Comparison of ENCODE assay signal across 1 cellular context in genomic region chr2:85888745-85889647, GRCh38.
A peak's percentile ranks its signal among the peaks of the same experiment; 100 is the strongest.
TF ChIP-seq lines count a peak whose summit lies in the region.

Gene ST3GAL5 (minus strand): TSS chr2:85888990. CDS start chr2:85888905, 85 bp downstream.

TF ChIP-seq in HepG2, 621 proteins besides CTCF, POLR2A, EP300 and RAD21 (continued from another document and continues in another):
- TF ChIP-seq ZBTB8A (CRISPR knock-in tag; IDR thresholded peaks at IDR 0.05; ENCODE audit: borderline replicate concordance, low read depth): no peak
- TF ChIP-seq HMGXB3 (CRISPR knock-in tag; IDR thresholded peaks at IDR 0.05; ENCODE audit: borderline replicate concordance): no peak
- 0 out of 2 replicates have a peak, but pooled peaks have one; percentile 13 for TF ChIP-seq NCOA5 (CRISPR knock-in tag; IDR thresholded peaks at IDR 0.05)
- no peak for TF ChIP-seq RAD51 (IDR thresholded peaks at IDR 0.05; ENCODE audit: borderline replicate concordance)
- peak; percentile 59; the same call in 1 of the 2 replicates for TF ChIP-seq ZFP82 (CRISPR knock-in tag; IDR thresholded peaks at IDR 0.05; ENCODE audit: borderline replicate concordance)
- no peak for TF ChIP-seq ZNF296 (CRISPR knock-in tag; conservative IDR thresholded peaks at IDR 0.05)
- no peak for TF ChIP-seq EZH2 (conservative IDR thresholded peaks at IDR 0.05; ENCODE audit: low read depth, low read length)
- TF ChIP-seq SOX13 (IDR thresholded peaks at IDR 0.05): no peak
- TF ChIP-seq SOX13 (CRISPR knock-in tag; conservative IDR thresholded peaks at IDR 0.05 in 1 of 2, IDR thresholded peaks at IDR 0.05 in 1 of 2): peak in 1 of 2 experiments; percentile 37; a peak in 2 of 4 replicates
- no peak for TF ChIP-seq AKAP8 (CRISPR knock-in tag; IDR thresholded peaks at IDR 0.05)
- peak; percentile 30; the same call in 1 of the 2 replicates for TF ChIP-seq MTERF4 (CRISPR knock-in tag; IDR thresholded peaks at IDR 0.05)
- TF ChIP-seq, protein P1, sequence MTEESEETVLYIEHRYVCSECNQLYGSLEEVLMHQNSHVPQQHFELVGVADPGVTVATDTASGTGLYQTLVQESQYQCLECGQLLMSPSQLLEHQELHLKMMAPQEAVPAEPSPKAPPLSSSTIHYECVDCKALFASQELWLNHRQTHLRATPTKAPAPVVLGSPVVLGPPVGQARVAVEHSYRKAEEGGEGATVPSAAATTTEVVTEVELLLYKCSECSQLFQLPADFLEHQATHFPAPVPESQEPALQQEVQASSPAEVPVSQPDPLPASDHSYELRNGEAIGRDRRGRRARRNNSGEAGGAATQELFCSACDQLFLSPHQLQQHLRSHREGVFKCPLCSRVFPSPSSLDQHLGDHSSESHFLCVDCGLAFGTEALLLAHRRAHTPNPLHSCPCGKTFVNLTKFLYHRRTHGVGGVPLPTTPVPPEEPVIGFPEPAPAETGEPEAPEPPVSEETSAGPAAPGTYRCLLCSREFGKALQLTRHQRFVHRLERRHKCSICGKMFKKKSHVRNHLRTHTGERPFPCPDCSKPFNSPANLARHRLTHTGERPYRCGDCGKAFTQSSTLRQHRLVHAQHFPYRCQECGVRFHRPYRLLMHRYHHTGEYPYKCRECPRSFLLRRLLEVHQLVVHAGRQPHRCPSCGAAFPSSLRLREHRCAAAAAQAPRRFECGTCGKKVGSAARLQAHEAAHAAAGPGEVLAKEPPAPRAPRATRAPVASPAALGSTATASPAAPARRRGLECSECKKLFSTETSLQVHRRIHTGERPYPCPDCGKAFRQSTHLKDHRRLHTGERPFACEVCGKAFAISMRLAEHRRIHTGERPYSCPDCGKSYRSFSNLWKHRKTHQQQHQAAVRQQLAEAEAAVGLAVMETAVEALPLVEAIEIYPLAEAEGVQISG (CRISPR knock-in tag; IDR thresholded peaks at IDR 0.05): peak; percentile 86
- 0 out of 2 replicates have a peak, but pooled peaks have one; percentile 31 for TF ChIP-seq ZNF740 (CRISPR knock-in tag; IDR thresholded peaks at IDR 0.05)
- peak; percentile 40; the same call in 1 of the 2 replicates for TF ChIP-seq ZNF790 (CRISPR knock-in tag; IDR thresholded peaks at IDR 0.05; ENCODE audit: borderline replicate concordance)
- TF ChIP-seq, protein P2, sequence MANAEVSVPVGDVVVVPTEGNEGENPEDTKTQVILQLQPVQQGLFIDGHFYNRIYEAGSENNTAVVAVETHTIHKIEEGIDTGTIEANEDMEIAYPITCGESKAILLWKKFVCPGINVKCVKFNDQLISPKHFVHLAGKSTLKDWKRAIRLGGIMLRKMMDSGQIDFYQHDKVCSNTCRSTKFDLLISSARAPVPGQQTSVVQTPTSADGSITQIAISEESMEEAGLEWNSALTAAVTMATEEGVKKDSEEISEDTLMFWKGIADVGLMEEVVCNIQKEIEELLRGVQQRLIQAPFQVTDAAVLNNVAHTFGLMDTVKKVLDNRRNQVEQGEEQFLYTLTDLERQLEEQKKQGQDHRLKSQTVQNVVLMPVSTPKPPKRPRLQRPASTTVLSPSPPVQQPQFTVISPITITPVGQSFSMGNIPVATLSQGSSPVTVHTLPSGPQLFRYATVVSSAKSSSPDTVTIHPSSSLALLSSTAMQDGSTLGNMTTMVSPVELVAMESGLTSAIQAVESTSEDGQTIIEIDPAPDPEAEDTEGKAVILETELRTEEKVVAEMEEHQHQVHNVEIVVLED (CRISPR knock-in tag; IDR thresholded peaks at IDR 0.05; ENCODE audit: borderline replicate concordance): peak; percentile 76
- TF ChIP-seq DPF2 (CRISPR knock-in tag; IDR thresholded peaks at IDR 0.05; ENCODE audit: borderline replicate concordance, low read depth): no peak
- 0 out of 2 replicates have a peak, but pooled peaks have one; percentile 44 for TF ChIP-seq ZNF343 (CRISPR knock-in tag; IDR thresholded peaks at IDR 0.05)
- 0 out of 2 replicates have a peak, but pooled peaks have one; percentile 38 for TF ChIP-seq ZNF34 (CRISPR knock-in tag; IDR thresholded peaks at IDR 0.05; ENCODE audit: borderline replicate concordance)
- no peak for TF ChIP-seq ZNF432 (CRISPR knock-in tag; IDR thresholded peaks at IDR 0.05; ENCODE audit: borderline replicate concordance)
- no peak for TF ChIP-seq ZNF781 (CRISPR knock-in tag; IDR thresholded peaks at IDR 0.05; ENCODE audit: borderline replicate concordance, not compliant biosample characterization)
- no peak for TF ChIP-seq ZMYM2 (CRISPR knock-in tag; IDR thresholded peaks at IDR 0.05)
- peak; percentile 22; the same call in 1 of the 2 replicates for TF ChIP-seq BCL6 (CRISPR knock-in tag; IDR thresholded peaks at IDR 0.05)
- TF ChIP-seq RNF2 (conservative IDR thresholded peaks at IDR 0.05; ENCODE audit: low read depth): 0 out of 2 replicates have a peak, but pooled peaks have one; percentile 25
- TF ChIP-seq U2AF1 (optimal IDR thresholded peaks at IDR 0.05; ENCODE audit: low read depth, low read length): no peak
- TF ChIP-seq NR0B2 (CRISPR knock-in tag; IDR thresholded peaks at IDR 0.05): 0 out of 2 replicates have a peak, but pooled peaks have one; percentile 17
- TF ChIP-seq RERE (CRISPR knock-in tag; IDR thresholded peaks at IDR 0.05; ENCODE audit: low read depth): no peak
- TF ChIP-seq, protein P3, sequence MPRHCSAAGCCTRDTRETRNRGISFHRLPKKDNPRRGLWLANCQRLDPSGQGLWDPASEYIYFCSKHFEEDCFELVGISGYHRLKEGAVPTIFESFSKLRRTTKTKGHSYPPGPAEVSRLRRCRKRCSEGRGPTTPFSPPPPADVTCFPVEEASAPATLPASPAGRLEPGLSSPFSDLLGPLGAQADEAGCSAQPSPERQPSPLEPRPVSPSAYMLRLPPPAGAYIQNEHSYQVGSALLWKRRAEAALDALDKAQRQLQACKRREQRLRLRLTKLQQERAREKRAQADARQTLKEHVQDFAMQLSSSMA (CRISPR knock-in tag; IDR thresholded peaks at IDR 0.05): no peak
- TF ChIP-seq HINFP (CRISPR knock-in tag; IDR thresholded peaks at IDR 0.05; ENCODE audit: low read depth): no peak; the same call in none of the 2 replicates
- TF ChIP-seq POLR2AphosphoS5 (IDR thresholded peaks at IDR 0.05; ENCODE audit: low read depth, low read length): no peak
- 0 out of 2 replicates have a peak, but pooled peaks have one; percentile 14 for TF ChIP-seq TERF1 (CRISPR knock-in tag; IDR thresholded peaks at IDR 0.05)
- TF ChIP-seq, protein P4, sequence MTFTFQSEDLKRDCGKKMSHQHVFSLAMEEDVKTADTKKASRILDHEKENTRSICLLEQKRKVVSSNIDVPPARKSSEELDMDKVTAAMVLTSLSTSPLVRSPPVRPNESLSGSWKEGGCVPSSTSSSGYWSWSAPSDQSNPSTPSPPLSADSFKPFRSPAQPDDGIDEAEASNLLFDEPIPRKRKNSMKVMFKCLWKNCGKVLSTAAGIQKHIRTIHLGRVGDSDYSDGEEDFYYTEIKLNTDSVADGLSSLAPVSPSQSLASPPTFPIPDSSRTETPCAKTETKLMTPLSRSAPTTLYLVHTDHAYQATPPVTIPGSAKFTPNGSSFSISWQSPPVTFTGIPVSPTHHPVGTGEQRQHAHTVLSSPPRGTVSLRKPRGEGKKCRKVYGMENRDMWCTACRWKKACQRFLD (CRISPR knock-in tag; IDR thresholded peaks at IDR 0.05; ENCODE audit: borderline replicate concordance): no peak
- TF ChIP-seq ELF4 (CRISPR knock-in tag; IDR thresholded peaks at IDR 0.05; ENCODE audit: borderline replicate concordance): no peak
